ENCODE assay signal across 8 cellular contexts in the genomic region with DNA sequence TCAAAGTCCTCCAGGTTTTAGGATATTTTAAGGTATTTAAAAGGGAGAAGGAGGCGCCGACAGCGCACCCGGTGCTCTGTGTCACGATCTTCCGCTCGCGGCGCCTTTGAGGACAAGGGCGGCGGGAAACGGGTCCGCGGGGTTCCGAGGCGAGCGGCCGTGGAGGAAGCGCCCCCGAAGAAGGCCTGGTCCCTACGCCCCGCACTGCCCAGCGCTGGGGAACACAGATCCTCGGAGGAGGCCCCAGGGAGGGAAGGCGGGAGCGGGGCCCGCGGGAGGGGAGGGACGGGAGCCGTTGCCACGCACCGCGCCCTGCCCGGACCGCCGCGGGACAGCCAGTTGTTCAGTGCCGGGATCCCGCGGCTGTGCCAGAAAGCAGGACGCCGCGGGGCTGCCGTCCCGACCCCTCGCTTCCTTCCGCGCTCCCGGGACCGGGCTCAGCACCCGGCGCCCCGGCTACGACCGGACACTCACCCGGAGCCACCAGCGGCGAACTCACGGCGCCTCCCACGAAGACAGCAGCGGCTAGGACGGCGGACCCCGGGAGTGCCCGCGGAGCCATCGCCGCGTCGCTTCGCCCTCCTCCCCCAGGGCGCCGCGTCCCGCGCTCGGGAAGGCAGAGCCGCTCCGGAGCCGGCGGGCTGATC. TPM values are rescaled to one million over a fixed set of nuclear protein-coding genes. Genes with fewer than 3 reads are reported as not detected.
DNase-seq lines count a peak whose midpoint lies in the region; ATAC-seq and TF ChIP-seq lines count a peak whose summit lies in the region.

No MANE protein-coding gene starts in this region.

- H3K36me3 Mint-ChIP-seq in HFFc6 (ENCODE audit: low read depth) (no peaks in the 10 kb centered on the region), osteocyte (ENCODE audit: unreplicated experiment) (no peaks in the 10 kb centered on the region)

- peak; percentile 33 to 44 for DNase-seq in NCI-H2081 (lab: John Stamatoyannopoulos, UW)
- no peak for DNase-seq in NCI-H2081 treated with DMSO at 0.1 percent for 48 hours (lab: John Stamatoyannopoulos, UW)
- no peak for DNase-seq in HFFc6
- peak; percentile 23 for DNase-seq in NCI-H1092 (lab: John Stamatoyannopoulos, UW)
- peak; percentile 18 to 27 for DNase-seq in activated T-helper 1 cell treated with anti-CD3 and anti-CD28 coated beads, Interleukin-2, amount 50 U/mL, for 16 hours (ENCODE audit: low read depth in 1 of 2, low spot score in 1 of 2)
- DNase-seq in fibroblast of villous mesenchyme (ENCODE audit: low read depth), result peak; percentile 52
- DNase-seq in osteocyte (ENCODE audit: extremely low spot score, unreplicated experiment), result peak; percentile 87
- peak; percentile 74 to 88 for DNase-seq in aorta

- intact Hi-C loops in aorta (cut with DNase I), result loop anchor here (2.0 to 10.0 kb wide), 4 partner anchors 19 to 349 kb away; no protein-coding TSS in a partner anchor

- peak overlapping the region; percentile 85 for H3K4me3 ChIP-seq in fibroblast of villous mesenchyme (ENCODE audit: low read depth, low read length)
- peak overlapping the region; percentile 44 to 71 for H3K4me3 ChIP-seq in aorta (ENCODE audit: low read length in 2 of 2)

- H3K36me3 ChIP-seq in aorta (ENCODE audit: control insufficient read depth in 1 of 2, insufficient read depth in 2 of 2, low read length in 1 of 2), result no peaks in the 10 kb centered on the region

- WGBS in aorta, 2 donors, result 0 to 1% methylated on average over 47 to 82 of the region's 82 CpGs

- peaks cover 45% of the 10 kb centered on the region for H3K4me1 Mint-ChIP-seq in HFFc6 (ENCODE audit: low read depth)
- H3K4me1 Mint-ChIP-seq in osteocyte (ENCODE audit: unreplicated experiment), result peaks cover 13% of the 10 kb centered on the region

- H3K9me3 Mint-ChIP-seq in HFFc6 (no peaks in the 10 kb centered on the region), osteocyte (ENCODE audit: unreplicated experiment) (no peaks in the 10 kb centered on the region)

- H3K27ac Mint-ChIP-seq in HFFc6 (peak overlapping the region; percentile 71), osteocyte (ENCODE audit: unreplicated experiment) (peak overlapping the region; percentile 86)

- no peaks in the 10 kb centered on the region for H3K27me3 ChIP-seq in aorta (ENCODE audit: control insufficient read depth in 1 of 2, insufficient read depth in 2 of 2, low read length in 1 of 2)

- peaks cover 0 to 3% of the 10 kb centered on the region in 2 donors for H3K4me1 ChIP-seq in aorta (ENCODE audit: control insufficient read depth in 1 of 2, insufficient read depth in 2 of 2, low read length in 2 of 2)

- H3K4me3 Mint-ChIP-seq in HFFc6, result peak overlapping the region; percentile 92
- peak overlapping the region; percentile 83 for H3K4me3 Mint-ChIP-seq in osteocyte (ENCODE audit: unreplicated experiment)

- TF ChIP-seq CTCF in HFFc6 (IDR thresholded peaks at IDR 0.05) (no peak), fibroblast of villous mesenchyme (IDR thresholded peaks at IDR 0.05; ENCODE audit: insufficient read depth, low read depth, low read length) (no peak), osteocyte (IDR thresholded peaks at IDR 0.05) (no peak)

- H3K9me3 ChIP-seq in aorta (ENCODE audit: control insufficient read depth, low read length), result no peaks in the 10 kb centered on the region

- H3K27me3 Mint-ChIP-seq in HFFc6 (ENCODE audit: insufficient read depth), result no peaks in the 10 kb centered on the region
- no peaks in the 10 kb centered on the region for H3K27me3 Mint-ChIP-seq in osteocyte (ENCODE audit: unreplicated experiment)

- peak; percentile 61 for ATAC-seq in aorta (ENCODE audit: low FRiP score)

- peak overlapping the region in 1 of 2 donors; percentile 78 for H3K27ac ChIP-seq in aorta (ENCODE audit: low read depth in 1 of 2, low read length in 2 of 2)

RNA-seq across cellular contexts. Expression of a gene that starts 0.3 kb away (rescaled TPM):
- total RNA-seq in HFFc6 (2021; fragmentation: NEBNext Ultra II Directional; extraction: Animal tissue kit (Norgen Biotek cat#: 25700)), result 10 to 100 TPM; 20.4 to 31.3 (median 28.9) TPM
- total RNA-seq in fibroblast of villous mesenchyme, result 66.5 and 90.8 TPM in 2 replicates
- 15.6 and 17.4 TPM in 2 replicates for total RNA-seq in osteocyte
- 10 to 100 TPM; 33.2 to 42.5 TPM for total RNA-seq in aorta
- polyA plus RNA-seq in aorta, result 1 to 10 TPM; 1.3 to 1.4 TPM

Comparison
In these comparisons a context has a peak if more than half of its experiments do, and no peak if none do; other contexts are left out.
1. DNase-seq: peak in NCI-H2081 (2 of 2), NCI-H1092 (single experiment), activated T-helper 1 cell treated with anti-CD3 and anti-CD28 coated beads, Interleukin-2, amount 50 U/mL, for 16 hours (2 of 2), fibroblast of villous mesenchyme (single experiment), osteocyte (single experiment) and aorta (2 of 2); none in NCI-H2081 treated with DMSO at 0.1 percent for 48 hours (single experiment) and HFFc6 (single experiment).